In the genomic region with DNA sequence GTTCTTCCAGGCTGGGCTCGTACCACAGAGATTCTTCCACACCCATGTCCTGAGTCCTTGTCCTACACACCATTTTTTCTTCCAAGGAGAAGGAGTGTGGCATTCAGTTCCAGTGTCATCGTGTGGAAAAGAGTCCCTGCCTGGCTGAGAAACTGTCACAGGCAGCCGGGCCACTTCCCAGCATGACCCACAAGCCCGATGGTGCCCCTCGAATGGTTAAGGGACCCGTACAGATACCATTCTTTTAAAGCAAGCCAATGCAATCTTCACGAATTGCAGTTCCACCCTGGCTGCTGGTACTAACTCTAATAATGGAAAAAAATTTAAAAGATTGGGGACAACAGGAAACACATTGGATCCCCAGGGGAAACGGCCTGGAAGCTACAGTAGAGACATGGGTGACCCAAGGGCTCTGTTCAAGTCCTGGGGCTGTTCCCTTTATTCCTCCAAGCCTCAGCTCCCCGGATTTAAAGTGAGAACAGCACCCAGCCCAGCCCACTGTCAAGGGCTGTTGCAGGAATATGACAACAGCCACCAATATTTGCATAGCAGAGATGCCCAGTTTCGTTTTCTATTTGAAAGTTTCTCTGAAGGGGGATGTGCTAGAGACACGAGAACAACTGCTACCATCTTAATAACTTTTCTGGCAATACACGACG, we compare ENCODE assay signal across 8 cellular contexts.
DNase-seq lines count a peak whose midpoint lies in the region; ATAC-seq and TF ChIP-seq lines count a peak whose summit lies in the region.

No MANE protein-coding gene starts in this region.

- H3K4me3 ChIP-seq in PC-3 (ENCODE audit: low read length) (peak overlapping the region; percentile 74), aorta (ENCODE audit: low read length in 2 of 2) (peak overlapping the region; percentile 2 to 37)

- H3K36me3 ChIP-seq in PC-3 (ENCODE audit: low read depth, low read length), result no peaks in the 10 kb centered on the region
- H3K36me3 ChIP-seq in aorta (ENCODE audit: control insufficient read depth in 1 of 2, insufficient read depth in 2 of 2, low read length in 1 of 2), result no peaks in the 10 kb centered on the region

- peaks cover 4% of the 10 kb centered on the region for H3F3A ChIP-seq in PC-3 (ENCODE audit: low read length, unreplicated experiment)

- H2AFZ ChIP-seq in PC-3 (ENCODE audit: low read length), result no peak overlapping the region

- H3K4me1 ChIP-seq in PC-3 (ENCODE audit: insufficient read depth, low read length) (peaks cover 65% of the 10 kb centered on the region), aorta (ENCODE audit: control insufficient read depth in 1 of 2, insufficient read depth in 2 of 2, low read length in 2 of 2) (peaks cover 0 to 2% of the 10 kb centered on the region in 2 donors)

- H4K20me1 ChIP-seq in PC-3 (ENCODE audit: low read length), result no peaks in the 10 kb centered on the region

- 3 to 6% methylated on average over 13 of the region's 13 CpGs for WGBS in aorta, 2 donors

- peaks cover 96% of the 10 kb centered on the region for H3K79me2 ChIP-seq in PC-3 (ENCODE audit: low read length)

- no peaks in the 10 kb centered on the region for H3K9me2 ChIP-seq in PC-3 (replicated peaks; ENCODE audit: low read length)

- no peaks in the 10 kb centered on the region for H3K9me3 ChIP-seq in PC-3 (ENCODE audit: low read length)
- no peaks in the 10 kb centered on the region for H3K9me3 ChIP-seq in aorta (ENCODE audit: control insufficient read depth, low read length)

- H3K4me2 ChIP-seq in PC-3 (ENCODE audit: low read length), result peak overlapping the region; percentile 92

- POLR2A ChIA-PET in PC-3 (lab: Charles Lee; ENCODE audit: unreplicated experiment), result no interaction called here

- ATAC-seq in HG03097 (IDR thresholded peaks at IDR 0.05; ENCODE audit: low FRiP score, unreplicated experiment) (peak; percentile 70), PC-3 (peak; percentile 31), aorta (ENCODE audit: low FRiP score) (peak; percentile 17)

- intact Hi-C loops in PC-3 (cut with micrococcal nuclease), result loop anchor here (1.0 kb wide), 1 partner anchor 9 kb away; no protein-coding TSS in a partner anchor
- intact Hi-C loops in aorta (cut with DNase I), result loop anchor here (2.0 to 5.0 kb wide), 2 partner anchors 15 to 46 kb away; no protein-coding TSS in a partner anchor

- H3K27ac ChIP-seq in PC-3 (ENCODE audit: low read length) (peak overlapping the region; percentile 96), aorta (ENCODE audit: low read depth in 1 of 2, low read length in 2 of 2) (peak overlapping the region; percentile 61 to 85)

- TF ChIP-seq CTCF in PC-3 (conservative IDR thresholded peaks at IDR 0.05; ENCODE audit: low read depth, low read length), result no peak

- BruUV-seq in PC-3 (replicated peaks; lab: Mats Ljungman, UMichigan), result TSS peak; percentile 91

- CTCF ChIA-PET in PC-3 (lab: Charles Lee), result no interaction called here

- H3K9ac ChIP-seq in PC-3 (ENCODE audit: low read length), result peak overlapping the region; percentile 94

- DNase-seq in stimulated activated CD4-positive, alpha-beta T cell treated with anti-CD3 and anti-CD28 coated beads, Interleukin-12 subunit alpha, Interleukin-12 subunit beta, amount 100 ng/mL, for 4 hours, result peak; percentile 17
- no peak for DNase-seq in stimulated activated CD4-positive, alpha-beta T cell treated with anti-CD3 and anti-CD28 coated beads, Interleukin-2, amount 100 ng/mL, for 48 hours
- peak; percentile 84 for DNase-seq in PC-3
- DNase-seq in central memory CD4-positive, alpha-beta T cell, result peak; percentile 45
- peak; percentile 14 for DNase-seq in middle frontal gyrus (ENCODE audit: extremely low spot score, low spot score)
- DNase-seq in aorta, result peak in 1 of 2 donors; percentile 76
- DNase-seq in NCI-H1092 (lab: John Stamatoyannopoulos, UW), result no peak

- no peaks in the 10 kb centered on the region for H3K27me3 ChIP-seq in PC-3 (ENCODE audit: low read length)
- no peaks in the 10 kb centered on the region for H3K27me3 ChIP-seq in aorta (ENCODE audit: control insufficient read depth in 1 of 2, insufficient read depth in 2 of 2, low read length in 1 of 2)

Comparison
In these comparisons a context has a peak if more than half of its experiments do, and no peak if none do; other contexts are left out.
1. DNase-seq: peak in stimulated activated CD4-positive, alpha-beta T cell treated with anti-CD3 and anti-CD28 coated beads, Interleukin-12 subunit alpha, Interleukin-12 subunit beta, amount 100 ng/mL, for 4 hours (single experiment), PC-3 (single experiment), central memory CD4-positive, alpha-beta T cell (single experiment) and middle frontal gyrus (single experiment); none in stimulated activated CD4-positive, alpha-beta T cell treated with anti-CD3 and anti-CD28 coated beads, Interleukin-2, amount 100 ng/mL, for 48 hours (0 of 2) and NCI-H1092 (single experiment).
2. ATAC-seq: peak in every context shown above with its lines; median percentile 70 in HG03097; 31 in PC-3; 17 in aorta.